In genomic region chr11:24716403-24716802, GRCh38 we compare ENCODE assay signal across 17 cellular contexts.
DNase-seq lines count a peak whose midpoint lies in the region; ATAC-seq and TF ChIP-seq lines count a peak whose summit lies in the region.
"Had no signal": no experiment of that assay in that cellular context is flagged by ENCODE, and none has a peak within 500 bp of the region (broad histone marks: within the 10 kb centered on the region; RNA-seq: fewer than 3 reads in every experiment).

No MANE protein-coding gene starts in this region.

- TF ChIP-seq CTCF in right lobe of liver (IDR thresholded peaks at IDR 0.05) (no peak), ascending aorta (IDR thresholded peaks at IDR 0.05) (no peak)

- intact Hi-C loops in right lobe of liver (cut with DNase I) (no loop called here), ascending aorta (cut with DNase I) (no loop called here)

- H3K27me3 ChIP-seq in right lobe of liver (no peaks in the 10 kb centered on the region), ascending aorta (no peaks in the 10 kb centered on the region)
- H3K27me3 ChIP-seq: BE2C, BLaER1 had no signal

- H3K4me3 ChIP-seq in right lobe of liver (no peak overlapping the region), ascending aorta (no peak overlapping the region)
- H3K4me3 ChIP-seq: BLaER1 had no signal

- ATAC-seq in right lobe of liver (peak; percentile 91 to 98 (median 96)), HG02763 (IDR thresholded peaks at IDR 0.05; ENCODE audit: unreplicated experiment) (no peak)

- H3K36me3 ChIP-seq in right lobe of liver (no peaks in the 10 kb centered on the region), ascending aorta (no peaks in the 10 kb centered on the region)
- H3K36me3 ChIP-seq: BE2C, BLaER1 had no signal

- 24% methylated on average over 5 of the region's 5 CpGs for WGBS in right lobe of liver (ENCODE audit: insufficient coverage, low coverage, low lambda C conversion rate, missing lambda C conversion rate)

- no peaks in the 10 kb centered on the region for H3K9me3 ChIP-seq in right lobe of liver
- no peaks in the 10 kb centered on the region for H3K9me3 ChIP-seq in ascending aorta
- H3K9me3 ChIP-seq: BE2C, BLaER1, Caco-2 had no signal

- peak; percentile 39 for DNase-seq in DMS53 (lab: John Stamatoyannopoulos, UW)
- DNase-seq in DMS53 treated with DMSO at 0.1 percent for 48 hours (lab: John Stamatoyannopoulos, UW; ENCODE audit: unreplicated experiment), result peak; percentile 33
- DNase-seq in right lobe of liver, result peak; percentile 27 to 63 (median 62)
- DNase-seq in ascending aorta (ENCODE audit: low spot score in 2 of 2), result no peak
- DNase-seq: 8988T; ACHN; BE2C; C1 segment of cervical spinal cord; Caco-2; Calu3; CD4-positive, alpha-beta memory T cell; CD4-positive, CD25-positive, alpha-beta regulatory T cell; CD8-positive, alpha-beta memory T cell; DMS79 treated with DMSO at 0.1 percent for 48 hours; GF-D8 had no signal

- H3K27ac ChIP-seq in right lobe of liver (peak overlapping the region in 1 of 3 donors; percentile 52), ascending aorta (no peak overlapping the region)
- H3K27ac ChIP-seq: BLaER1 had no signal

- H3K4me1 ChIP-seq in right lobe of liver (peaks cover 0 to 6% (median 3%) of the 10 kb centered on the region in 4 donors), ascending aorta (no peaks in the 10 kb centered on the region)
- H3K4me1 ChIP-seq: BE2C, BLaER1, Caco-2 had no signal

- no peak for TF ChIP-seq POLR2A in right lobe of liver (IDR thresholded peaks at IDR 0.05)

Comparison
In these comparisons a context has a peak if more than half of its experiments do, and no peak if none do; other contexts are left out.
1. DNase-seq: peak in DMS53 (single experiment), DMS53 treated with DMSO at 0.1 percent for 48 hours (single experiment) and right lobe of liver (3 of 3); none in ascending aorta (0 of 2).